14 cellular contexts compared by ENCODE assay signal in genomic region chr12:51118706-51119105, GRCh38. TPM values are rescaled to one million over a fixed set of nuclear protein-coding genes. Genes with fewer than 3 reads are reported as not detected.
DNase-seq lines count a peak whose midpoint lies in the region; ATAC-seq and TF ChIP-seq lines count a peak whose summit lies in the region.
"Had no signal": no experiment of that assay in that cellular context is flagged by ENCODE, and none has a peak within 500 bp of the region (broad histone marks: within the 10 kb centered on the region; RNA-seq: fewer than 3 reads in every experiment).

No MANE protein-coding gene starts in this region.

- POLR2A ChIA-PET in AG04450 (lab: Yijun Ruan, JAX) = no interaction called here
- POLR2A ChIA-PET in HEK293 (lab: Yijun Ruan, JAX) = no interaction called here

- no peak for TF ChIP-seq CTCF in AG04450 (IDR thresholded peaks at IDR 0.05; ENCODE audit: low read depth, low read length)
- TF ChIP-seq CTCF in HEK293 (tag by site-specific recombination; IDR thresholded peaks at IDR 0.05) = no peak
- TF ChIP-seq CTCF in hepatocyte (IDR thresholded peaks at IDR 0.05; ENCODE audit: poor library complexity) = no peak
- TF ChIP-seq CTCF in WERI-Rb-1 (IDR thresholded peaks at IDR 0.05; ENCODE audit: low read depth, low read length) = no peak
- TF ChIP-seq CTCF in upper lobe of left lung (IDR thresholded peaks at IDR 0.05) = no peak

- H2AFZ ChIP-seq in hepatocyte = no peak overlapping the region

- no peaks in the 10 kb centered on the region for H3K9me2 ChIP-seq in hepatocyte (replicated peaks; ENCODE audit: insufficient read depth)

- no peaks in the 10 kb centered on the region for H4K20me1 ChIP-seq in hepatocyte (ENCODE audit: insufficient read depth, poor library complexity, severe bottlenecking)

- ATAC-seq in SK-N-SH treated with all-trans-retinoic acid at 6 μM for 48 hours = no peak; the same call in 2 of the 3 replicates
- no peak for ATAC-seq in upper lobe of left lung (ENCODE audit: low FRiP score in 2 of 2)
- ATAC-seq: activated naive CD8-positive, alpha-beta T cell treated with anti-CD3 and anti-CD28 coated beads, Interleukin-2, amount 50 U/mL, for 24 hours had no signal

- TF ChIP-seq EP300 in upper lobe of left lung (IDR thresholded peaks at IDR 0.05) = no peak

- CTCF ChIA-PET in AG04450 (lab: Charles Lee) = no interaction called here
- CTCF ChIA-PET in HEK293 (lab: Yijun Ruan, JAX) = no interaction called here

- DNase-seq in AG04450 (ENCODE audit: low read depth, low spot score) = peak; percentile 27
- DNase-seq in hepatocyte (ENCODE audit: low spot score) = peak; percentile 13
- no peak for DNase-seq in NCI-H2107 treated with DMSO at 0.1 percent for 48 hours (lab: John Stamatoyannopoulos, UW; ENCODE audit: unreplicated experiment)
- DNase-seq in WERI-Rb-1 = no peak
- no peak for DNase-seq in NCI-H1694 treated with DMSO at 0.1 percent for 48 hours (lab: John Stamatoyannopoulos, UW)
- no peak for DNase-seq in upper lobe of left lung
- DNase-seq: activated B cell treated with CpG ODN at 0.5 μM for 24 hours; activated naive CD8-positive, alpha-beta T cell treated with anti-CD3 and anti-CD28 coated beads, Interleukin-2, amount 50 U/mL, for 24 hours; cortex of kidney; H7; NCI-H526; stimulated activated CD8-positive, alpha-beta memory T cell treated with anti-CD3 and anti-CD28 coated beads, Interleukin-4, amount 100 ng/mL, for 48 hours had no signal

- H3K79me2 ChIP-seq in hepatocyte = peaks cover 7% of the 10 kb centered on the region

- no peak overlapping the region for H3K27ac ChIP-seq in AG04450 (ENCODE audit: low read depth, low read length)
- H3K27ac ChIP-seq in HEK293 (ENCODE audit: extremely low read depth, low read depth, low read length) = no peak overlapping the region
- no peak overlapping the region for H3K27ac ChIP-seq in hepatocyte
- H3K27ac ChIP-seq in WERI-Rb-1 = no peak overlapping the region
- H3K27ac ChIP-seq in upper lobe of left lung = no peak overlapping the region

- H3K36me3 ChIP-seq in HEK293 (ENCODE audit: control insufficient read depth in 2 of 2, insufficient read depth in 1 of 2, low read length in 2 of 2) = peaks cover 27 to 32% of the 10 kb centered on the region in 2 experiments
- H3K36me3 ChIP-seq in hepatocyte (replicated peaks; ENCODE audit: insufficient read depth, low read depth) = no peaks in the 10 kb centered on the region
- peaks cover 22% of the 10 kb centered on the region for H3K36me3 ChIP-seq in WERI-Rb-1
- peaks cover 0 to 44% (median 11%) of the 10 kb centered on the region in 4 donors for H3K36me3 ChIP-seq in upper lobe of left lung

- no peaks in the 10 kb centered on the region for H3K4me1 ChIP-seq in HEK293 (ENCODE audit: control insufficient read depth, insufficient read depth, low read length)
- H3K4me1 ChIP-seq in hepatocyte (ENCODE audit: insufficient read depth) = no peaks in the 10 kb centered on the region
- H3K4me1 ChIP-seq in upper lobe of left lung = peaks cover 0 to 3% (median 0%) of the 10 kb centered on the region in 4 donors

- no peak for TF ChIP-seq POLR2A in upper lobe of left lung (IDR thresholded peaks at IDR 0.05)

- WGBS in hepatocyte (ENCODE audit: low lambda C conversion rate, missing lambda C conversion rate) = 78% methylated on average over 3 of the region's 3 CpGs
- WGBS in upper lobe of left lung, 2 donors = 91 to 94% methylated on average over 3 of the region's 3 CpGs

- H3K27me3 ChIP-seq in AG04450 (ENCODE audit: control insufficient read depth, insufficient read depth, low read length) (no peaks in the 10 kb centered on the region), hepatocyte (no peaks in the 10 kb centered on the region), WERI-Rb-1 (ENCODE audit: insufficient read depth, low read depth, severe bottlenecking) (no peaks in the 10 kb centered on the region), upper lobe of left lung (no peaks in the 10 kb centered on the region)

- H3K9me3 ChIP-seq in AG04450 (ENCODE audit: control insufficient read depth, insufficient read depth, low read length) (peaks cover 4% of the 10 kb centered on the region; the same call in 1 of the 2 replicates), HEK293 (ENCODE audit: control insufficient read depth, insufficient read depth, low read depth, low read length) (no peaks in the 10 kb centered on the region), hepatocyte (ENCODE audit: low read depth) (no peaks in the 10 kb centered on the region), WERI-Rb-1 (ENCODE audit: severe bottlenecking) (no peaks in the 10 kb centered on the region), upper lobe of left lung (no peaks in the 10 kb centered on the region)

- no peak overlapping the region for H3K4me2 ChIP-seq in hepatocyte

- H3K4me3 ChIP-seq in AG04450 (ENCODE audit: low read depth, low read length) (no peak overlapping the region), HEK293 (ENCODE audit: low read depth, low read length) (no peak overlapping the region), hepatocyte (no peak overlapping the region), WERI-Rb-1 (ENCODE audit: low read depth, low read length) (no peak overlapping the region), upper lobe of left lung (no peak overlapping the region)

TF ChIP-seq in HEK293, 187 proteins besides CTCF, POLR2A, EP300 and RAD21:
- TF ChIP-seq ZNF521 (tag by site-specific recombination; IDR thresholded peaks at IDR 0.05) (no peak), YY2 (tag by site-specific recombination; IDR thresholded peaks at IDR 0.05) (no peak), BCL6B (tag by site-specific recombination; IDR thresholded peaks at IDR 0.05) (peak; percentile 75), SP3 (tag by site-specific recombination; IDR thresholded peaks at IDR 0.05) (0 out of 2 replicates have a peak, but pooled peaks have one; percentile 9), ZNF530 (tag by site-specific recombination; IDR thresholded peaks at IDR 0.05; ENCODE audit: low read depth) (no peak)

TF ChIP-seq in SK-N-SH treated with all-trans-retinoic acid at 6 μM for 48 hours, 23 proteins besides CTCF, POLR2A, EP300 and RAD21:
- no peak for TF ChIP-seq GLIS3 (CRISPR knock-in tag; IDR thresholded peaks at IDR 0.05)
- peak; percentile 39; the same call in 1 of the 2 replicates for TF ChIP-seq ISL1 (CRISPR knock-in tag; IDR thresholded peaks at IDR 0.05)
- TF ChIP-seq ZFP30 (CRISPR knock-in tag; IDR thresholded peaks at IDR 0.05) = no peak

RNA-seq across cellular contexts. Expression of gene CSRNP2, which starts 35.3 kb away (rescaled TPM):
- polyA plus RNA-seq in AG04450 (2011; rRNA removed) = 26.4 and 29.9 TPM in 2 replicates
- polyA minus RNA-seq in AG04450 (2011; rRNA and poly(A)+ RNA removed) = 25.1 and 27.5 TPM in 2 replicates
- total RNA-seq in hepatocyte = 30.5 and 31.3 TPM in 2 replicates
- 23.2 and 25.8 TPM in 2 replicates for polyA plus RNA-seq in hepatocyte
- total RNA-seq in upper lobe of left lung = 10 to 100 TPM; 20.3 to 29.6 (median 23.5) TPM

RNA-seq across cellular contexts. Expression of gene TFCP2, which starts 54.2 kb away (rescaled TPM):
- 20.8 and 24.9 TPM in 2 replicates for polyA plus RNA-seq in AG04450 (2011; rRNA removed)
- 8.5 and 12.0 TPM in 2 replicates for polyA minus RNA-seq in AG04450 (2011; rRNA and poly(A)+ RNA removed)
- total RNA-seq in hepatocyte = 10.4 and 11.6 TPM in 2 replicates
- polyA plus RNA-seq in hepatocyte = 6.9 and 8.6 TPM in 2 replicates
- 10 to 100 TPM in 5 of 6 donors, 1 to 10 TPM in 1; 9.6 to 23.3 (median 20.0) TPM for total RNA-seq in upper lobe of left lung

Comparison
In these comparisons a context has a peak if more than half of its experiments do, and no peak if none do; other contexts are left out.
1. DNase-seq: peak in AG04450 (single experiment) and hepatocyte (single experiment); none in NCI-H2107 treated with DMSO at 0.1 percent for 48 hours (single experiment), WERI-Rb-1 (single experiment), NCI-H1694 treated with DMSO at 0.1 percent for 48 hours (single experiment) and upper lobe of left lung (0 of 2).